Comparison of ENCODE assay signal across 5 cellular contexts in genomic region chr1:25388715-25389114, GRCh38. TPM values are rescaled to one million over a fixed set of nuclear protein-coding genes. Genes with fewer than 3 reads are reported as not detected.
"Had no signal": no experiment of that assay in that cellular context is flagged by ENCODE, and none has a peak within 500 bp of the region (broad histone marks: within the 10 kb centered on the region; RNA-seq: fewer than 3 reads in every experiment).

No MANE protein-coding gene starts in this region.

RNA-seq across cellular contexts. Expression of gene RHCE, which starts 31.9 kb away (rescaled TPM):
- total RNA-seq: activated CD8-positive, alpha-beta memory T cell treated with anti-CD3 and anti-CD28 coated beads, Interleukin-2, amount 10 ng/mL, durations not matched to agents 7 days and 5 days; endothelial cell of umbilical vein; gastroesophageal sphincter; mononuclear cell; natural killer cell treated with Interleukin-12 subunit alpha and Interleukin-12 subunit beta and Interleukin-15 and Interleukin-18, amount 100 ng/mL, for 72 hours had no signal
